In genomic region chr22:31491218-31491962, GRCh38 we compare ENCODE assay signal across 8 cellular contexts.
DNase-seq lines count a peak whose midpoint lies in the region; ATAC-seq and TF ChIP-seq lines count a peak whose summit lies in the region.

No MANE protein-coding gene starts in this region.

- DNase-seq in DND-41 (no peak), NCI-H2171 treated with DMSO at 0.1 percent for 48 hours (lab: John Stamatoyannopoulos, UW) (peak; percentile 70), GM19238 (ENCODE audit: insufficient read length, low spot score) (no peak), cerebellar cortex (ENCODE audit: low spot score) (no peak)
- DNase-seq in effector memory CD4-positive, alpha-beta T cell = no peak

- H3K27ac ChIP-seq in DND-41 (ENCODE audit: low read length) = peak overlapping the region; percentile 91; the same call in 1 of the 2 replicates
- H3K27ac ChIP-seq in effector memory CD4-positive, alpha-beta T cell (ENCODE audit: insufficient read depth, low read length, poor library complexity, severe bottlenecking) = peak overlapping the region; percentile 90
- peak overlapping the region; percentile 97 for H3K27ac ChIP-seq in neutrophil

- peak overlapping the region; percentile 66 for H3K4me2 ChIP-seq in DND-41 (ENCODE audit: insufficient read depth, low read length)

- H3K9ac ChIP-seq in DND-41 (ENCODE audit: low read depth, low read length) = peak overlapping the region; percentile 87

- no peak for TF ChIP-seq CTCF in DND-41 (IDR thresholded peaks at IDR 0.05; ENCODE audit: borderline replicate concordance, extremely low read depth, low read length, poor library complexity, severe bottlenecking)
- TF ChIP-seq CTCF in neutrophil (IDR thresholded peaks at IDR 0.05) = no peak

- H3K9me3 ChIP-seq in DND-41 (ENCODE audit: insufficient read depth, low read length, severe bottlenecking) (no peaks in the 10 kb centered on the region), neutrophil (no peaks in the 10 kb centered on the region)
- H3K9me3 ChIP-seq in effector memory CD4-positive, alpha-beta T cell (ENCODE audit: control insufficient read depth, low read length) = no peaks in the 10 kb centered on the region

- no peak for ATAC-seq in DND-41 (ENCODE audit: insufficient read depth, low read depth)
- no peak for ATAC-seq in HG02610 (IDR thresholded peaks at IDR 0.05; ENCODE audit: unreplicated experiment)
- ATAC-seq in GM21576 (IDR thresholded peaks at IDR 0.05; ENCODE audit: unreplicated experiment) = no peak

- H3K4me3 ChIP-seq in DND-41 (ENCODE audit: low read depth in 1 of 2, low read length in 2 of 2) = peak overlapping the region; percentile 70 to 80; a peak in 3 of 4 replicates
- no peak overlapping the region for H3K4me3 ChIP-seq in effector memory CD4-positive, alpha-beta T cell (ENCODE audit: insufficient read depth, low read depth, low read length, poor library complexity, severe bottlenecking)
- H3K4me3 ChIP-seq in neutrophil (ENCODE audit: low read depth in 1 of 2, low read length in 1 of 2) = no peak overlapping the region

- no peaks in the 10 kb centered on the region for H4K20me1 ChIP-seq in DND-41 (ENCODE audit: insufficient read depth, low read length)

- H3K4me1 ChIP-seq in DND-41 (ENCODE audit: insufficient read depth, low read length) (peaks cover 45% of the 10 kb centered on the region), neutrophil (ENCODE audit: control insufficient read depth in 1 of 2, insufficient read depth in 1 of 2, low read depth in 1 of 2, low read length in 1 of 2) (peaks cover 39 to 46% of the 10 kb centered on the region in 2 experiments)
- H3K4me1 ChIP-seq in effector memory CD4-positive, alpha-beta T cell (ENCODE audit: control insufficient read depth, insufficient read depth, low read length, poor library complexity, severe bottlenecking) = peaks cover 30% of the 10 kb centered on the region

- no peaks in the 10 kb centered on the region for H3K27me3 ChIP-seq in DND-41 (ENCODE audit: insufficient read depth, low read length, poor library complexity)
- H3K27me3 ChIP-seq in effector memory CD4-positive, alpha-beta T cell (replicated peaks; ENCODE audit: control insufficient read depth, insufficient read depth, low read length, poor library complexity, severe bottlenecking) = no peaks in the 10 kb centered on the region
- no peaks in the 10 kb centered on the region for H3K27me3 ChIP-seq in neutrophil

- H3K36me3 ChIP-seq in DND-41 (ENCODE audit: insufficient read depth, low read length) = peaks cover 18% of the 10 kb centered on the region
- no peaks in the 10 kb centered on the region for H3K36me3 ChIP-seq in effector memory CD4-positive, alpha-beta T cell (ENCODE audit: control insufficient read depth, insufficient read depth, low read length)
- peaks cover 8% of the 10 kb centered on the region for H3K36me3 ChIP-seq in neutrophil

- H2AFZ ChIP-seq in DND-41 (ENCODE audit: low read depth, low read length) = no peak overlapping the region

- peaks cover 49% of the 10 kb centered on the region for H3K79me2 ChIP-seq in DND-41 (ENCODE audit: insufficient read depth, low read length)

Comparison
In these comparisons a context has a peak if more than half of its experiments do, and no peak if none do; other contexts are left out.
1. H3K4me3 ChIP-seq: peak in DND-41 (2 of 2); none in effector memory CD4-positive, alpha-beta T cell (single experiment) and neutrophil (0 of 2).
2. Peak in every context shown above with its lines, with median percentiles within 50 percentile points of each other: H3K27ac ChIP-seq.